In genomic region chr17:80819422-80820164, GRCh38 we compare ENCODE assay signal across 12 cellular contexts.
DNase-seq lines count a peak whose midpoint lies in the region; ATAC-seq and TF ChIP-seq lines count a peak whose summit lies in the region.
"Had no signal": no experiment of that assay in that cellular context is flagged by ENCODE, and none has a peak within 500 bp of the region (broad histone marks: within the 10 kb centered on the region; RNA-seq: fewer than 3 reads in every experiment).

No MANE protein-coding gene starts in this region.

- CTCF ChIA-PET in CD8-positive, alpha-beta memory T cell (lab: Charles Lee) = interaction anchor here (0.5 kb wide), 1 partner anchor 686 kb away, joined by 3 read pairs; no protein-coding TSS in a partner anchor

- H3K4me3 ChIP-seq in spleen (peak overlapping the region in 1 of 8 donors; percentile 22), suprapubic skin (no peak overlapping the region)
- H3K4me3 ChIP-seq in CD8-positive, alpha-beta memory T cell (ENCODE audit: low read length) = no peak overlapping the region
- H3K4me3 ChIP-seq: pancreas had no signal

- peaks cover 2% of the 10 kb centered on the region for H3K9me3 Mint-ChIP-seq in activated naive CD8-positive, alpha-beta T cell treated with anti-CD3 and anti-CD28 coated beads for 36 hours
- H3K9me3 Mint-ChIP-seq in CD8-positive, alpha-beta memory T cell = no peaks in the 10 kb centered on the region

- ATAC-seq in HG03520 (IDR thresholded peaks at IDR 0.05; ENCODE audit: unreplicated experiment) = no peak
- ATAC-seq: left cardiac atrium, pancreas had no signal

- H3K4me3 Mint-ChIP-seq in activated naive CD8-positive, alpha-beta T cell treated with anti-CD3 and anti-CD28 coated beads for 36 hours = no peak overlapping the region
- H3K4me3 Mint-ChIP-seq in CD8-positive, alpha-beta memory T cell = no peak overlapping the region

- no peak for TF ChIP-seq POLR2A in spleen (IDR thresholded peaks at IDR 0.05)
- TF ChIP-seq POLR2A in suprapubic skin (IDR thresholded peaks at IDR 0.05) = no peak

- 55 to 72% (median 66%) methylated on average over 20 to 23 of the region's 23 CpGs for WGBS in spleen, 5 donors
- whole genome bisulfite sequencing in suprapubic skin = 72% methylated on average over 16 of the region's 23 CpGs

- TF ChIP-seq CTCF in spleen (IDR thresholded peaks at IDR 0.05 in 8 of 11, conservative IDR thresholded peaks at IDR 0.05 in 3 of 11) = no peak
- no peak for TF ChIP-seq CTCF in suprapubic skin (IDR thresholded peaks at IDR 0.05)

- peaks cover 26% of the 10 kb centered on the region for H3K36me3 Mint-ChIP-seq in activated naive CD8-positive, alpha-beta T cell treated with anti-CD3 and anti-CD28 coated beads for 36 hours
- H3K36me3 Mint-ChIP-seq in CD8-positive, alpha-beta memory T cell = peaks cover 0 to 42% (median 15%) of the 10 kb centered on the region in 3 donors

- peaks cover 39% of the 10 kb centered on the region for H3K4me1 Mint-ChIP-seq in activated naive CD8-positive, alpha-beta T cell treated with anti-CD3 and anti-CD28 coated beads for 36 hours
- peaks cover 6 to 29% (median 26%) of the 10 kb centered on the region in 3 donors for H3K4me1 Mint-ChIP-seq in CD8-positive, alpha-beta memory T cell

- no peaks in the 10 kb centered on the region for H3K27me3 ChIP-seq in spleen (replicated peaks in 1 of 7)
- H3K27me3 ChIP-seq in CD8-positive, alpha-beta memory T cell (ENCODE audit: insufficient read depth, low read length, poor library complexity, severe bottlenecking) = no peaks in the 10 kb centered on the region
- no peaks in the 10 kb centered on the region for H3K27me3 ChIP-seq in suprapubic skin
- H3K27me3 ChIP-seq: pancreas had no signal

- H3K36me3 ChIP-seq in spleen = peaks cover 0 to 44% (median 6%) of the 10 kb centered on the region in 6 donors
- H3K36me3 ChIP-seq in CD8-positive, alpha-beta memory T cell (ENCODE audit: insufficient read depth, low read length) = peaks cover 2% of the 10 kb centered on the region
- peaks cover 10% of the 10 kb centered on the region for H3K36me3 ChIP-seq in suprapubic skin
- H3K36me3 ChIP-seq: pancreas had no signal

- no peaks in the 10 kb centered on the region for H3K27me3 Mint-ChIP-seq in activated naive CD8-positive, alpha-beta T cell treated with anti-CD3 and anti-CD28 coated beads for 36 hours
- no peaks in the 10 kb centered on the region for H3K27me3 Mint-ChIP-seq in CD8-positive, alpha-beta memory T cell

- peak; percentile 4 for DNase-seq in SIG-M5 treated with dmso at 0.1 percent for 504 hours (lab: John Stamatoyannopoulos, UW; ENCODE audit: unreplicated experiment)
- DNase-seq in SIG-M5 (lab: John Stamatoyannopoulos, UW) = no peak
- DNase-seq in NCI-H774 (lab: John Stamatoyannopoulos, UW) = peak; percentile 55
- no peak for DNase-seq in activated naive CD8-positive, alpha-beta T cell treated with anti-CD3 and anti-CD28 coated beads for 36 hours
- DNase-seq in spleen = peak; percentile 72
- no peak for DNase-seq in CD8-positive, alpha-beta memory T cell
- no peak for DNase-seq in suprapubic skin (ENCODE audit: low spot score in 2 of 2)
- DNase-seq: 8988T, left cardiac atrium, NCI-H226 had no signal

- H3K4me1 ChIP-seq in spleen = peaks cover 0 to 30% (median 7%) of the 10 kb centered on the region in 6 donors
- peaks cover 10% of the 10 kb centered on the region for H3K4me1 ChIP-seq in CD8-positive, alpha-beta memory T cell (ENCODE audit: insufficient read depth, low read length)
- no peaks in the 10 kb centered on the region for H3K4me1 ChIP-seq in suprapubic skin
- H3K4me1 ChIP-seq: pancreas had no signal

- intact Hi-C loops in spleen (cut with DNase I; ENCODE audit: low total_unique reads) = no loop called here

- POLR2A ChIA-PET in CD8-positive, alpha-beta memory T cell (lab: Charles Lee) = no interaction called here

- no peak for TF ChIP-seq EP300 in suprapubic skin (IDR thresholded peaks at IDR 0.05)

- no peaks in the 10 kb centered on the region for H3K9me3 ChIP-seq in spleen
- no peaks in the 10 kb centered on the region for H3K9me3 ChIP-seq in CD8-positive, alpha-beta memory T cell (ENCODE audit: low read length)
- H3K9me3 ChIP-seq in suprapubic skin = no peaks in the 10 kb centered on the region
- H3K9me3 ChIP-seq: pancreas had no signal

- H3K27ac Mint-ChIP-seq in activated naive CD8-positive, alpha-beta T cell treated with anti-CD3 and anti-CD28 coated beads for 36 hours = peak overlapping the region; percentile 78
- peak overlapping the region in 3 of 8 donors; percentile 47 to 54 (median 51) for H3K27ac Mint-ChIP-seq in CD8-positive, alpha-beta memory T cell

- peak overlapping the region in 7 of 8 donors; percentile 48 to 88 (median 79) for H3K27ac ChIP-seq in spleen
- H3K27ac ChIP-seq in CD8-positive, alpha-beta memory T cell (ENCODE audit: low read depth, low read length) = no peak overlapping the region
- H3K27ac ChIP-seq in suprapubic skin = no peak overlapping the region
- H3K27ac ChIP-seq: pancreas had no signal

Comparison
In these comparisons a context has a peak if more than half of its experiments do, and no peak if none do; other contexts are left out.
1. DNase-seq: peak in SIG-M5 treated with dmso at 0.1 percent for 504 hours (single experiment), NCI-H774 (single experiment) and spleen (single experiment); none in SIG-M5 (single experiment), activated naive CD8-positive, alpha-beta T cell treated with anti-CD3 and anti-CD28 coated beads for 36 hours (single experiment), CD8-positive, alpha-beta memory T cell (0 of 5) and suprapubic skin (0 of 2).
2. H3K27ac ChIP-seq: peak in spleen (7 of 8); none in CD8-positive, alpha-beta memory T cell (single experiment) and suprapubic skin (single experiment).